8 cellular contexts compared by ENCODE assay signal in the genomic region with DNA sequence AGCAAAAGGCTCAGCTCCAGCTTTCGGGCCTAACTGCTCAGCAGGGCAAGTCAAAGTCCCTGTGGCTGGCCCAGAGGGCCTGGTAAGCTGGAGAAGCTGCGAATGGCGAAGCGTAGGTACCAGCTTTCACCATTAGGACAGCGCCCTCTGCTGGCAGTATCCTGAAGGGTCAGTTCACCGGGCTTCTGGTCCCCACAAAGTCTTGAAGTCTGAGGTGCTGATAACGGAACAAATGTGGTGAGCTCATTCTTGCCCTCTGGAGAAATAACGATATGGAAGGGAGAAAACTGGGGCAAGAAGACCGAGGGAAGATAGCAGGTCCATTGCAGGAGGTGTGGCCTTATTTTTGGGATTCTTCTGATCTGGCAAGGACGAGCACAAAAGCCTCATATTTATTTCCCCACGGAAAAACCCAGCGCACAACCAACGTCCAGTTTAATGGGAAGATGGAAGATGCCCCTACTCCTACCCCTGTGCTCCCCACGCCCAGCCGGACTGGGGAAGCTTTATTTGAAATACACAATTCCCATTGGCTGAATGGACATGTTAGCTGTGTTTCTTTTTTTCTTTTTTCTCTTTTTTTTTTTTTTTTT. TPM values are rescaled to one million over a fixed set of nuclear protein-coding genes. Genes with fewer than 3 reads are reported as not detected.
A peak's percentile ranks its signal among the peaks of the same experiment; 100 is the strongest.
DNase-seq lines count a peak whose midpoint lies in the region; ATAC-seq, FAIRE-seq and TF ChIP-seq lines count a peak whose summit lies in the region.

No MANE protein-coding gene starts in this region.

- in situ Hi-C loops in gastrocnemius medialis (cut with MboI; ENCODE audit: low sequenced_read_pairs in 4 of 4) = loop anchor here in 3 of 4 donors (10.0 to 25.0 kb wide), 2 partner anchors 75 to 283 kb away; a partner anchor contains a TSS

- DNase-seq in GM10248 (ENCODE audit: extremely low spot score) (peak; percentile 90), NCI-H187 (lab: John Stamatoyannopoulos, UW) (peak; percentile 56 to 69), T1000 (lab: John Stamatoyannopoulos, UW) (peak; percentile 74), astrocyte (ENCODE audit: low read depth) (peak; percentile 77), right cardiac atrium (peak; percentile 92 to 96 (median 94)), gastrocnemius medialis (peak; percentile 65 to 78)

- H3K4me3 ChIP-seq in astrocyte (ENCODE audit: insufficient read depth, low read depth, low read length) = no peak overlapping the region
- no peak overlapping the region for H3K4me3 ChIP-seq in right cardiac atrium (ENCODE audit: low read length)
- no peak overlapping the region for H3K4me3 ChIP-seq in gastrocnemius medialis

- POLR2A ChIA-PET in GM10248 (lab: Yijun Ruan, JAX) = interaction anchor here (0.6 to 1.0 kb wide), 3 partner anchors 9 to 330 kb away, joined by 3 to 4 read pairs (median 3); a partner anchor contains a TSS

- 21% methylated on average over 15 of the region's 15 CpGs for WGBS in right cardiac atrium

- TF ChIP-seq POLR2A in gastrocnemius medialis (IDR thresholded peaks at IDR 0.05) = no peak

- peak overlapping the region; percentile 74 for H3K4me2 ChIP-seq in astrocyte (ENCODE audit: low read length)

- intact Hi-C loops in right cardiac atrium (cut with DNase I) = loop anchor here in 2 of 4 donors (10.0 kb wide), 2 partner anchors 295 to 435 kb away; no protein-coding TSS in a partner anchor
- intact Hi-C loops in gastrocnemius medialis (cut with DNase I; ENCODE audit: low total_unique reads) = loop anchor here (2.0 to 5.0 kb wide), 4 partner anchors 73 to 435 kb away; a partner anchor contains a TSS

- peaks cover 9% of the 10 kb centered on the region for H3K27me3 Mint-ChIP-seq in astrocyte (ENCODE audit: low read depth, unreplicated experiment)

- H3K36me3 Mint-ChIP-seq in astrocyte (ENCODE audit: low read depth, unreplicated experiment) = peaks cover 6% of the 10 kb centered on the region

- peak; percentile 88 for TF ChIP-seq CTCF in GM10248 (IDR thresholded peaks at IDR 0.05; ENCODE audit: control extremely low read depth, extremely low read depth, low read depth, missing control alignments)
- peak; percentile 87 for TF ChIP-seq CTCF in astrocyte (IDR thresholded peaks at IDR 0.05; ENCODE audit: insufficient read depth, low read depth, low read length)
- peak; percentile 66 to 89 (median 82) for TF ChIP-seq CTCF in gastrocnemius medialis (IDR thresholded peaks at IDR 0.05 in 4 of 5, conservative IDR thresholded peaks at IDR 0.05 in 1 of 5)

- H3K9me3 ChIP-seq in astrocyte (ENCODE audit: insufficient read depth, low read depth, low read length) (no peaks in the 10 kb centered on the region), right cardiac atrium (ENCODE audit: control insufficient read depth, low read length) (no peaks in the 10 kb centered on the region), gastrocnemius medialis (no peaks in the 10 kb centered on the region)

- H3K79me2 ChIP-seq in astrocyte (ENCODE audit: insufficient read depth, low read length) = no peaks in the 10 kb centered on the region

- H3K4me3 Mint-ChIP-seq in astrocyte (ENCODE audit: unreplicated experiment) = no peak overlapping the region

- no peak overlapping the region for H3K9ac ChIP-seq in astrocyte (ENCODE audit: low read length)

- peaks cover 7% of the 10 kb centered on the region for H3K4me1 ChIP-seq in astrocyte (ENCODE audit: insufficient read depth, low read length)
- H3K4me1 ChIP-seq in right cardiac atrium (ENCODE audit: control insufficient read depth, insufficient read depth, low read length) = no peaks in the 10 kb centered on the region
- peaks cover 0 to 3% of the 10 kb centered on the region in 2 donors for H3K4me1 ChIP-seq in gastrocnemius medialis

- H3K27ac Mint-ChIP-seq in astrocyte (ENCODE audit: unreplicated experiment) = no peak overlapping the region

- H3K4me1 Mint-ChIP-seq in astrocyte (ENCODE audit: low read depth, unreplicated experiment) = peaks cover 5% of the 10 kb centered on the region

- CTCF ChIA-PET in GM10248 (lab: Yijun Ruan, JAX) = interaction anchor here (0.6 to 9.3 kb wide), 83 partner anchors 11 to 451 kb away, joined by 3 to 98 read pairs (median 5); a partner anchor contains a TSS

- H3K9me3 Mint-ChIP-seq in astrocyte (ENCODE audit: unreplicated experiment) = no peaks in the 10 kb centered on the region

- peak overlapping the region; percentile 74 for H2AFZ ChIP-seq in astrocyte (ENCODE audit: low read depth, low read length)

- H3K27ac ChIP-seq in astrocyte (ENCODE audit: low read depth, low read length) (no peak overlapping the region), right cardiac atrium (ENCODE audit: low read length) (no peak overlapping the region), gastrocnemius medialis (no peak overlapping the region)

- ATAC-seq in HG02678 (IDR thresholded peaks at IDR 0.05; ENCODE audit: unreplicated experiment) (peak; percentile 78), right cardiac atrium (peak; percentile 85 to 88), gastrocnemius medialis (peak; percentile 76 to 92), GM21381 (IDR thresholded peaks at IDR 0.05; ENCODE audit: unreplicated experiment) (no peak)

- H3K27me3 ChIP-seq in astrocyte (ENCODE audit: insufficient read depth, low read length) (no peaks in the 10 kb centered on the region), right cardiac atrium (ENCODE audit: control insufficient read depth, insufficient read depth) (no peaks in the 10 kb centered on the region), gastrocnemius medialis (no peaks in the 10 kb centered on the region)

- H3K36me3 ChIP-seq in astrocyte (ENCODE audit: insufficient read depth, low read length) (no peaks in the 10 kb centered on the region), gastrocnemius medialis (no peaks in the 10 kb centered on the region)

- H4K20me1 ChIP-seq in astrocyte (ENCODE audit: insufficient read depth, low read length) = no peaks in the 10 kb centered on the region

- FAIRE-seq in astrocyte (lab: Jason Lieb, UNC) = peak; percentile 49

RNA-seq across cellular contexts. Expression of a gene that starts 7.2 kb away (rescaled TPM):
- total RNA-seq in astrocyte (0.10 and 0.20 TPM in 2 replicates), right cardiac atrium (under 1 TPM in 1 of 4 donors, not detected in 3; 0.11 TPM), gastrocnemius medialis (under 1 TPM in 1 of 4 donors, not detected in 3; 0.27 TPM)
- 0.05 TPM for polyA plus RNA-seq in right cardiac atrium

RNA-seq across cellular contexts. Expression of a gene that starts 10.2 kb away (rescaled TPM):
- total RNA-seq in astrocyte (5.0 TPM in 2 replicates), right cardiac atrium (1 to 10 TPM; 2.9 to 5.3 (median 4.2) TPM), gastrocnemius medialis (1 to 10 TPM in 3 of 4 donors, under 1 TPM in 1; 0.61 to 6.0 (median 2.0) TPM)
- 2.9 TPM for polyA plus RNA-seq in right cardiac atrium

RNA-seq across cellular contexts. Expression of a gene that starts 43.2 kb away (rescaled TPM):
- total RNA-seq in astrocyte (97.5 and 106 TPM in 2 replicates), right cardiac atrium (10 to 100 TPM; 25.8 to 33.7 (median 31.0) TPM), gastrocnemius medialis (1 to 10 TPM; 5.2 to 7.9 (median 6.8) TPM)
- 17.7 TPM for polyA plus RNA-seq in right cardiac atrium

RNA-seq across cellular contexts. Expression of a gene that starts 46.0 kb away (rescaled TPM):
- 0.34 and 0.46 TPM in 2 replicates for total RNA-seq in astrocyte
- total RNA-seq in right cardiac atrium = under 1 TPM in 3 of 4 donors, not detected in 1; 0.09 to 0.54 (median 0.14) TPM
- 0.18 TPM for polyA plus RNA-seq in right cardiac atrium
- 1 to 10 TPM in 1 of 4 donors, under 1 TPM in 2, not detected in 1; 0.13 to 2.5 (median 0.46) TPM for total RNA-seq in gastrocnemius medialis

RNA-seq across cellular contexts. Expression of a gene that starts 46.2 kb away (rescaled TPM):
- 382 and 409 TPM in 2 replicates for total RNA-seq in astrocyte
- 1,000 to 10,000 TPM in 2 of 4 donors, 100 to 1,000 TPM in 2; 978 to 1,175 (median 1,022) TPM for total RNA-seq in right cardiac atrium
- polyA plus RNA-seq in right cardiac atrium = 1,317 TPM
- 100 to 1,000 TPM; 273 to 566 (median 326) TPM for total RNA-seq in gastrocnemius medialis
